ENCODE assay signal across 28 cellular contexts in genomic region chr6:21745543-21746337, GRCh38.
"Had no signal": no experiment of that assay in that cellular context is flagged by ENCODE, and none has a peak within 500 bp of the region (broad histone marks: within the 10 kb centered on the region; RNA-seq: fewer than 3 reads in every experiment).

No MANE protein-coding gene starts in this region.

- H3K27me3 ChIP-seq: body of pancreas, dorsolateral prefrontal cortex, gastrocnemius medialis, heart left ventricle, suprapubic skin, upper lobe of left lung had no signal

- H3K36me3 Mint-ChIP-seq: activated CD8-positive, alpha-beta memory T cell treated with anti-CD3 and anti-CD28 coated beads, Interleukin-2, amount 10 ng/mL, durations not matched to agents 7 days and 5 days; activated naive CD8-positive, alpha-beta T cell treated with anti-CD3 and anti-CD28 coated beads, Interleukin-2, amount 10 ng/mL, durations not matched to agents 7 days and 5 days; immature natural killer cell had no signal

- H3K4me3 Mint-ChIP-seq: activated B cell treated with CpG ODN at 0.5 μM for 24 hours; activated CD4-positive, alpha-beta memory T cell treated with anti-CD3 and anti-CD28 coated beads, Interleukin-2, amount 10 ng/mL, durations not matched to agents 7 days and 5 days; activated CD8-positive, alpha-beta memory T cell treated with anti-CD3 and anti-CD28 coated beads, Interleukin-2, amount 10 ng/mL, durations not matched to agents 7 days and 5 days; activated naive CD8-positive, alpha-beta T cell treated with anti-CD3 and anti-CD28 coated beads, Interleukin-2, amount 10 ng/mL, durations not matched to agents 7 days and 5 days; activated T-helper 17 cell treated with anti-CD3 and anti-CD28 coated beads, Interleukin-2, amount 50 U/mL, for 72 hours; immature natural killer cell; stimulated activated naive CD8-positive, alpha-beta T cell treated with anti-CD3 and anti-CD28 coated beads, Interleukin-15, amount 100 ng/mL, for 72 hours had no signal

- H3K27ac ChIP-seq: body of pancreas, dorsolateral prefrontal cortex, gastrocnemius medialis, heart left ventricle, left ventricle myocardium inferior, prostate gland, skin epidermis, suprapubic skin, upper lobe of left lung had no signal

- H3K4me3 ChIP-seq: body of pancreas, dorsolateral prefrontal cortex, gastrocnemius medialis, heart left ventricle, left ventricle myocardium inferior, prostate gland, skin epidermis, suprapubic skin, upper lobe of left lung had no signal

- H3K9me3 Mint-ChIP-seq: activated B cell treated with CpG ODN at 0.5 μM for 24 hours; activated CD4-positive, alpha-beta memory T cell treated with anti-CD3 and anti-CD28 coated beads, Interleukin-2, amount 10 ng/mL, durations not matched to agents 7 days and 5 days; activated naive CD8-positive, alpha-beta T cell treated with anti-CD3 and anti-CD28 coated beads, Interleukin-2, amount 10 ng/mL, durations not matched to agents 7 days and 5 days; activated T-helper 17 cell treated with anti-CD3 and anti-CD28 coated beads, Interleukin-2, amount 50 U/mL, for 72 hours; immature natural killer cell; neural crest cell; stimulated activated naive CD8-positive, alpha-beta T cell treated with anti-CD3 and anti-CD28 coated beads, Interleukin-15, amount 100 ng/mL, for 72 hours had no signal

- H3K9me3 ChIP-seq: body of pancreas, gastrocnemius medialis, heart left ventricle, left ventricle myocardium inferior, prostate gland, suprapubic skin, upper lobe of left lung had no signal

- H3K4me1 Mint-ChIP-seq: activated B cell treated with CpG ODN at 0.5 μM for 24 hours; activated CD4-positive, alpha-beta memory T cell treated with anti-CD3 and anti-CD28 coated beads, Interleukin-2, amount 10 ng/mL, durations not matched to agents 7 days and 5 days; activated CD8-positive, alpha-beta memory T cell treated with anti-CD3 and anti-CD28 coated beads, Interleukin-2, amount 10 ng/mL, durations not matched to agents 7 days and 5 days; activated naive CD8-positive, alpha-beta T cell treated with anti-CD3 and anti-CD28 coated beads, Interleukin-2, amount 10 ng/mL, durations not matched to agents 7 days and 5 days; activated T-helper 17 cell treated with anti-CD3 and anti-CD28 coated beads, Interleukin-2, amount 50 U/mL, for 72 hours; immature natural killer cell; stimulated activated naive CD8-positive, alpha-beta T cell treated with anti-CD3 and anti-CD28 coated beads, Interleukin-15, amount 100 ng/mL, for 72 hours had no signal

- H3K36me3 ChIP-seq: gastrocnemius medialis, heart left ventricle, left ventricle myocardium inferior, prostate gland, suprapubic skin, upper lobe of left lung had no signal

- H3K4me1 ChIP-seq: gastrocnemius medialis, prostate gland, suprapubic skin had no signal

- H3K27ac Mint-ChIP-seq: activated B cell treated with CpG ODN at 0.5 μM for 24 hours; activated CD4-positive, alpha-beta memory T cell treated with anti-CD3 and anti-CD28 coated beads, Interleukin-2, amount 10 ng/mL, durations not matched to agents 7 days and 5 days; activated CD8-positive, alpha-beta memory T cell treated with anti-CD3 and anti-CD28 coated beads, Interleukin-2, amount 10 ng/mL, durations not matched to agents 7 days and 5 days; activated naive CD8-positive, alpha-beta T cell treated with anti-CD3 and anti-CD28 coated beads, Interleukin-2, amount 10 ng/mL, durations not matched to agents 7 days and 5 days; activated T-helper 17 cell treated with anti-CD3 and anti-CD28 coated beads, Interleukin-2, amount 50 U/mL, for 72 hours; immature natural killer cell; stimulated activated naive CD8-positive, alpha-beta T cell treated with anti-CD3 and anti-CD28 coated beads, Interleukin-15, amount 100 ng/mL, for 72 hours had no signal

- DNase-seq: activated B cell treated with CpG ODN at 0.5 μM for 24 hours; activated CD4-positive, alpha-beta memory T cell treated with anti-CD3 and anti-CD28 coated beads, Interleukin-2, amount 10 ng/mL, durations not matched to agents 7 days and 5 days; activated CD4-positive, alpha-beta T cell treated with anti-CD3 and anti-CD28 coated beads for 48 hours; activated CD8-positive, alpha-beta memory T cell treated with anti-CD3 and anti-CD28 coated beads, Interleukin-2, amount 10 ng/mL, durations not matched to agents 7 days and 5 days; activated naive CD4-positive, alpha-beta T cell; activated naive CD8-positive, alpha-beta T cell treated with anti-CD3 and anti-CD28 coated beads, Interleukin-2, amount 10 ng/mL, durations not matched to agents 7 days and 5 days; amygdala; body of pancreas; caudate nucleus; dorsolateral prefrontal cortex; erythroblast; gastrocnemius medialis; heart left ventricle; immature natural killer cell; kidney glomerular epithelial cell; left ventricle myocardium inferior; mammary epithelial cell; right cardiac atrium; stimulated activated CD4-positive, alpha-beta T cell treated with anti-CD3 and anti-CD28 coated beads, Interleukin-2, amount 100 ng/mL, for 48 hours; stimulated activated naive CD8-positive, alpha-beta T cell treated with anti-CD3 and anti-CD28 coated beads, Interleukin-15, amount 100 ng/mL, for 72 hours; upper lobe of left lung had no signal

- H3K27me3 Mint-ChIP-seq: activated B cell treated with CpG ODN at 0.5 μM for 24 hours; activated CD8-positive, alpha-beta memory T cell treated with anti-CD3 and anti-CD28 coated beads, Interleukin-2, amount 10 ng/mL, durations not matched to agents 7 days and 5 days; activated T-helper 17 cell treated with anti-CD3 and anti-CD28 coated beads, Interleukin-2, amount 50 U/mL, for 72 hours; stimulated activated naive CD8-positive, alpha-beta T cell treated with anti-CD3 and anti-CD28 coated beads, Interleukin-15, amount 100 ng/mL, for 72 hours had no signal

- FAIRE-seq: colon, endometrium had no signal

- ATAC-seq: activated CD8-positive, alpha-beta memory T cell treated with anti-CD3 and anti-CD28 coated beads, Interleukin-2, amount 10 ng/mL, durations not matched to agents 7 days and 5 days; activated T-helper 17 cell treated with anti-CD3 and anti-CD28 coated beads, Interleukin-2, amount 50 U/mL, for 72 hours; body of pancreas; gastrocnemius medialis; heart left ventricle; right cardiac atrium; stimulated activated naive CD8-positive, alpha-beta T cell treated with anti-CD3 and anti-CD28 coated beads, Interleukin-15, amount 100 ng/mL, for 72 hours had no signal
